Comparison of ENCODE assay signal across 1 cellular context in genomic region chr3:192246847-192247520, GRCh38.
TF ChIP-seq lines count a peak whose summit lies in the region.

No MANE protein-coding gene starts in this region.

TF ChIP-seq in H1, 55 proteins besides CTCF, POLR2A, EP300 and RAD21 (continued from another document):
- TF ChIP-seq SIX5 (IDR thresholded peaks at IDR 0.05; ENCODE audit: low read depth, low read length) (no peak), MAX (IDR thresholded peaks at IDR 0.05) (no peak), GTF2F1 (IDR thresholded peaks at IDR 0.05; ENCODE audit: borderline replicate concordance, low read depth, low read length) (no peak), ATF2 (IDR thresholded peaks at IDR 0.05; ENCODE audit: low read length) (no peak), CBX5 (IDR thresholded peaks at IDR 0.05; ENCODE audit: low read depth, low read length) (no peak), SP2 (IDR thresholded peaks at IDR 0.05; ENCODE audit: low read length) (no peak)
TF ChIP-seq in H1: peak in this region for 0.
